ENCODE assay signal across 8 cellular contexts in the genomic region with DNA sequence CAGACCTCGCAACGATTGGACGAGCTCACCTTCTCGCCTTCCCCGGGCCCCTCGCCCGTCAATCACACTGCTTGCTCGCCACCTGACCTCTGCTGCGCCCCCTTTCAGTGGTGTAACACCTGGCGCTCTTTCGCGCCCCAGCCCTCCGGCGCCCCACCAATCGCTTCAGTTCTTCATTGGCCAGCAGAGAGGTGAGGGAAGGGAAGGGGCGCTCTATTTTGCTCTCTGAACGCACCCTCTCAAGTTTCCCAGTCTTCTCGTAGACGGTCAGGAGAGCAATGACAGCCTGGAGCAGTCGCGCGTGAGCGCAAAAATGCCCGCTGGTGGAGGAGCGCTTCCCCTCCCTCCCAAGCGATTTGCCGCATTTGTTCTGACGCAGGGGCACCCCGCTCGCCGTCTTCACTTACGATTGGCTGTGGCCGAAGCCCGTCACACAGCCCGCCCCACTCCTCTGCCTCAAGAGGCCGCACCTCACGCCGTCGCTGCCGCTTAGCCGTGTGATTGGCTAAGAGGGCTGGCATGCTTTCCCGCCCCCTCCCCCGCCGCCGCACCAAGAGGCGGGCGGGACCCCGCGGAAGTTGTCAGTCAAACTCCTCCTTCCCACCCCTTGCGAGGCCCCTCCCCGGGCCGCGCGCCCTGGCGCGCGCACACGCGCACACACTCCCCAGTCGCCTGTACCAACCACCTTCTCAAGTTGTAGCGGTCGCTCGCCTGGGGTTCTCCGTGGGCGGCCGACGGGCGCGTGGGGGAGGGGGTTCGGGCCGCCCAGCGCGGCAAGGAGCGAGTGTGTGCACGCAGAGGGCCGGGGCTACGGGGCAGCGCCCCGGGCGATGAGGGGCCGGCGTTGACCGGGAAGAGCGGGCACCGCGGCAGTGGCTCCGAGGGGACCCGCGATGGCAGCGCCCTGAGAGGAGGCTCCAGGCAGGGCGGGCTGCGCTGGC. TPM values are rescaled to one million over a fixed set of nuclear protein-coding genes. Genes with fewer than 3 reads are reported as not detected.
DNase-seq lines count a peak whose midpoint lies in the region; ATAC-seq, FAIRE-seq and TF ChIP-seq lines count a peak whose summit lies in the region.

TSS of gene PPP2R5A (plus strand) at position 667 of the 941 bp plus-strand sequence. CDS start 701 bp downstream, outside the sequence.

- peak within 1 kb of the TSS; percentile 99 for H3K4me2 ChIP-seq in keratinocyte (ENCODE audit: control insufficient read depth, extremely low read depth, insufficient read depth, low read depth, low read length)

- no peaks in the 10 kb centered on the region for H3K27me3 ChIP-seq in keratinocyte (ENCODE audit: control insufficient read depth, extremely low read depth, insufficient read depth, low read length)

- H4K20me1 ChIP-seq in keratinocyte (ENCODE audit: control insufficient read depth, extremely low read depth, insufficient read depth, low read length): no peaks in the 10 kb centered on the region

- peak; percentile 100 for DNase-seq in AG10803 (ENCODE audit: low read depth)
- DNase-seq in NCI-H446 treated with DMSO at 0.1 percent for 48 hours (lab: John Stamatoyannopoulos, UW): peak; percentile 99
- peak; percentile 96 for DNase-seq in activated CD4-positive, CD25-positive, alpha-beta regulatory T cell treated with anti-CD3 and anti-CD28 coated beads, Interleukin-2, amount 50 U/mL, for 72 hours
- DNase-seq in cerebellum (ENCODE audit: low spot score): peak; percentile 99
- DNase-seq in keratinocyte (ENCODE audit: low read depth, low spot score): peak; percentile 91
- peak; percentile 98 for DNase-seq in stimulated activated CD4-positive, alpha-beta T cell treated with anti-CD3 and anti-CD28 coated beads, Interleukin-15, amount 100 ng/mL, for 24 hours

- peak; percentile 26; the same call in 1 of the 2 replicates for TF ChIP-seq CTCF in AG10803 (conservative IDR thresholded peaks at IDR 0.05; ENCODE audit: low read length)
- peak; percentile 5 to 44 (median 23) for TF ChIP-seq CTCF in keratinocyte (optimal IDR thresholded peaks at IDR 0.05 in 1 of 3, IDR thresholded peaks at IDR 0.05 in 1 of 3, conservative IDR thresholded peaks at IDR 0.05 in 1 of 3; ENCODE audit: extremely low read depth in 1 of 3, insufficient read depth in 2 of 3, low read length in 3 of 3)

- H3K4me1 ChIP-seq in keratinocyte (ENCODE audit: control insufficient read depth, extremely low read depth, insufficient read depth, low read length): peaks cover 17% of the 10 kb centered on the region

- no peaks in the 10 kb centered on the region for H3K9me1 ChIP-seq in keratinocyte (ENCODE audit: control insufficient read depth, extremely low read depth, insufficient read depth, low read length)

- H3K27ac ChIP-seq in keratinocyte (ENCODE audit: control insufficient read depth, insufficient read depth, low read length): peak within 1 kb of the TSS; percentile 94

- H3K79me2 ChIP-seq in keratinocyte (ENCODE audit: control insufficient read depth, insufficient read depth, low read length): peaks cover 38% of the 10 kb centered on the region

- H3K4me3 ChIP-seq in AG10803 (ENCODE audit: low read length) (peak within 1 kb of the TSS; percentile 91), keratinocyte (ENCODE audit: control insufficient read depth in 2 of 3, extremely low read depth in 1 of 3, insufficient read depth in 2 of 3, low read depth in 1 of 3, low read length in 3 of 3) (peak within 1 kb of the TSS; percentile 72 to 98 (median 91))

- peak within 1 kb of the TSS; percentile 93 for H2AFZ ChIP-seq in keratinocyte (ENCODE audit: control insufficient read depth, low read length)

- dilution Hi-C loops in keratinocyte (cut with MboI; ENCODE audit: extremely low pct_ligation_motif_present, low sequenced_read_pairs): no loop called here

- peak; percentile 43 for FAIRE-seq in keratinocyte (lab: Jason Lieb, UNC)

- no peaks in the 10 kb centered on the region for H3K36me3 ChIP-seq in keratinocyte (ENCODE audit: control insufficient read depth in 2 of 2, extremely low read depth in 1 of 2, insufficient read depth in 2 of 2, low read length in 2 of 2)

- H3K9ac ChIP-seq in keratinocyte (ENCODE audit: control insufficient read depth, extremely low read depth, insufficient read depth, low read length): peak within 1 kb of the TSS; percentile 85

- ATAC-seq in GM19025 (IDR thresholded peaks at IDR 0.05; ENCODE audit: low read depth, unreplicated experiment) (peak; percentile 89), HG03354 (IDR thresholded peaks at IDR 0.05; ENCODE audit: poor library complexity, severe bottlenecking, unreplicated experiment) (peak; percentile 91)

- no peaks in the 10 kb centered on the region for H3K9me3 ChIP-seq in keratinocyte (ENCODE audit: control insufficient read depth, low read depth, low read length)

RNA-seq across cellular contexts. Expression of gene PPP2R5A, which starts in this region (rescaled TPM):
- total RNA-seq in cerebellum: 15.7 TPM
- 12.0 to 26.2 TPM (median 16.8 TPM) in 3 replicates for polyA plus RNA-seq in keratinocyte
- 15.6 TPM for polyA plus RNA-seq in keratinocyte (2011; ENCODE audit: low read depth)
- polyA plus RNA-seq in keratinocyte (2011; cell fraction: cytosol; rRNA removed): 15.3 and 30.1 TPM in 2 replicates
- polyA plus RNA-seq in keratinocyte (2011; cell fraction: nucleus; rRNA removed): 14.0 and 15.9 TPM in 2 replicates
- polyA plus RNA-seq in keratinocyte (2012; ENCODE audit: low replicate concordance): 11.7 and 18.3 TPM in 2 replicates
- polyA minus RNA-seq in keratinocyte: 2.5 to 13.9 TPM (median 5.9 TPM) in 3 replicates
- 16.3 TPM for polyA minus RNA-seq in keratinocyte (2011; cell fraction: cytosol; rRNA and poly(A)+ RNA removed)
- 7.3 and 8.8 TPM in 2 replicates for polyA minus RNA-seq in keratinocyte (2011; cell fraction: nucleus; rRNA and poly(A)+ RNA removed)

Comparison
In these comparisons a context has a peak if more than half of its experiments do, and no peak if none do; other contexts are left out.
1. Peak in every context shown above with its lines: DNase-seq, ATAC-seq, H3K4me3 ChIP-seq and H3K27ac ChIP-seq.